ENCODE assay signal across 8 cellular contexts in the genomic region with DNA sequence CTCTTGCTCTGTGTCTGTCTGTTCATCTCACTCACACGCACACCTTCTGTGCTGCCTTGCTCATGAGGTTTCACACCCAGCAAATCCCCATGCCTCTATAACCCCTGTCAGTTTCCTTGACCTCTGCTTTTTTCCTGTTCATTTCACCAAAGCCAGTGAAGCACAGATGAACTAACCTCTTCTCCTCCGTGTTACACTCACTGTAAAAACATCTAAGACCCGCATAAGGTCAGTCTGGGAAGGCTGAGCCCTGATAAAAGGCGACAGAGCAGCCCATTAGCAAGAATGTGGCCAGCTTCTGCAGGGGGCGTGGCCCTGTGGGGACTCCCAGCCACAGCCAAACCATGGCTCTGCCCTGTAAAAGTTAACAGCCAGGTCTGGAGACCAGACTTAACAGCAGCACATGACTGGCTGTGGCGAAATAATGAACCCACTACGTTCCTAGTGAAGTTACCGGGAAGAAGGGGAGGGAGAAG. TPM values are rescaled to one million over a fixed set of nuclear protein-coding genes. Genes with fewer than 3 reads are reported as not detected.
DNase-seq lines count a peak whose midpoint lies in the region; ATAC-seq and TF ChIP-seq lines count a peak whose summit lies in the region.

No MANE protein-coding gene starts in this region.

- ATAC-seq in stimulated activated naive CD8-positive, alpha-beta T cell treated with anti-CD3 and anti-CD28 coated beads, Interleukin-15, Interleukin-2, amounts not matched to agents 100 U/mL and 50 U/mL, for 24 hours: no peak
- ATAC-seq in CD4-positive, alpha-beta T cell (ENCODE audit: poor library complexity): no peak

- no peak overlapping the region for H3K4me3 Mint-ChIP-seq in CD4-positive, alpha-beta T cell

- peak overlapping the region; percentile 10; the same call in 1 of the 2 replicates for H3K9ac ChIP-seq in iPS-20b (ENCODE audit: low read depth, low read length)

- H3K27me3 ChIP-seq in iPS-20b (ENCODE audit: insufficient read depth, low read length): no peaks in the 10 kb centered on the region
- H3K27me3 ChIP-seq in spleen (replicated peaks in 1 of 7): no peaks in the 10 kb centered on the region
- no peaks in the 10 kb centered on the region for H3K27me3 ChIP-seq in CD4-positive, alpha-beta T cell (ENCODE audit: control insufficient read depth, insufficient read depth, low read length)

- no peaks in the 10 kb centered on the region for H3K27me3 Mint-ChIP-seq in CD4-positive, alpha-beta T cell

- no peaks in the 10 kb centered on the region for H3K9me3 Mint-ChIP-seq in CD4-positive, alpha-beta T cell

- H3K4me1 ChIP-seq in iPS-20b (ENCODE audit: insufficient read depth, low read length) (peaks cover 30% of the 10 kb centered on the region), spleen (peaks cover 38 to 92% (median 62%) of the 10 kb centered on the region in 6 donors)

- POLR2A ChIA-PET in CD4-positive, alpha-beta T cell (lab: Charles Lee): interaction anchor here (1.3 kb wide), 1 partner anchor 40 kb away, joined by 3 read pairs; no protein-coding TSS in a partner anchor

- 57 to 66% (median 62%) methylated on average over 8 of the region's 8 CpGs for WGBS in spleen, 5 donors

- H3K9me3 ChIP-seq in iPS-20b (ENCODE audit: insufficient read depth, low read depth, low read length) (no peaks in the 10 kb centered on the region), spleen (no peaks in the 10 kb centered on the region)
- H3K9me3 ChIP-seq in CD4-positive, alpha-beta T cell (ENCODE audit: control insufficient read depth, low read length): no peaks in the 10 kb centered on the region

- DNase-seq in HCEC 1CT (peak; percentile 17), spleen (peak; percentile 67), cortex of kidney (lab: John Stamatoyannopoulos, UW) (no peak), DMS79 treated with DMSO at 0.1 percent for 48 hours (lab: John Stamatoyannopoulos, UW) (no peak)
- DNase-seq in stimulated activated naive CD8-positive, alpha-beta T cell treated with anti-CD3 and anti-CD28 coated beads, Interleukin-15, Interleukin-2, amounts not matched to agents 100 U/mL and 50 U/mL, for 24 hours: no peak
- no peak for DNase-seq in CD4-positive, alpha-beta T cell

- H3K27ac ChIP-seq in angular gyrus (ENCODE audit: low read depth, low read length): peak overlapping the region; percentile 56
- H3K27ac ChIP-seq in iPS-20b (ENCODE audit: low read length): peak overlapping the region; percentile 60
- peak overlapping the region in 7 of 8 donors; percentile 51 to 77 (median 73) for H3K27ac ChIP-seq in spleen
- H3K27ac ChIP-seq in CD4-positive, alpha-beta T cell (ENCODE audit: low read depth, low read length): no peak overlapping the region

- TF ChIP-seq POLR2A in spleen (IDR thresholded peaks at IDR 0.05): no peak

- no peak overlapping the region for H3K27ac Mint-ChIP-seq in CD4-positive, alpha-beta T cell

- CTCF ChIA-PET in CD4-positive, alpha-beta T cell (lab: Charles Lee): no interaction called here

- no peaks in the 10 kb centered on the region for H3K36me3 Mint-ChIP-seq in CD4-positive, alpha-beta T cell (ENCODE audit: low read depth)

- H3K4me3 ChIP-seq in iPS-20b (ENCODE audit: low read length): no peak overlapping the region
- H3K4me3 ChIP-seq in spleen: no peak overlapping the region

- H3K36me3 ChIP-seq in iPS-20b (ENCODE audit: insufficient read depth, low read depth, low read length) (peaks cover 5% of the 10 kb centered on the region; the same call in 1 of the 2 replicates), spleen (peaks cover 0 to 27% (median 0%) of the 10 kb centered on the region in 6 donors)

- H3K4me1 Mint-ChIP-seq in CD4-positive, alpha-beta T cell (ENCODE audit: low read depth): peaks cover 22% of the 10 kb centered on the region

- intact Hi-C loops in spleen (cut with DNase I; ENCODE audit: low total_unique reads): no loop called here
- intact Hi-C loops in CD4-positive, alpha-beta T cell (cut with DNase I, micrococcal nuclease): no loop called here

- no peak for TF ChIP-seq CTCF in spleen (IDR thresholded peaks at IDR 0.05 in 8 of 11, conservative IDR thresholded peaks at IDR 0.05 in 3 of 11)
- no peak for TF ChIP-seq CTCF in CD4-positive, alpha-beta T cell (IDR thresholded peaks at IDR 0.05)

RNA-seq across cellular contexts. Expression of a gene that starts 42.8 kb away (rescaled TPM):
- total RNA-seq in spleen: 1 to 10 TPM in 6 of 7 donors, under 1 TPM in 1; 0.85 to 5.3 (median 1.6) TPM
- 1 to 10 TPM; 2.1 to 6.3 (median 3.9) TPM for polyA plus RNA-seq in spleen
- 1 to 10 TPM; 1.1 to 2.1 TPM for total RNA-seq in CD4-positive, alpha-beta T cell

Comparison
In these comparisons a context has a peak if more than half of its experiments do, and no peak if none do; other contexts are left out.
1. DNase-seq: peak in HCEC 1CT (single experiment) and spleen (single experiment); none in cortex of kidney (single experiment), stimulated activated naive CD8-positive, alpha-beta T cell treated with anti-CD3 and anti-CD28 coated beads, Interleukin-15, Interleukin-2, amounts not matched to agents 100 U/mL and 50 U/mL, for 24 hours (single experiment), CD4-positive, alpha-beta T cell (0 of 10) and DMS79 treated with DMSO at 0.1 percent for 48 hours (single experiment).